In genomic region chrX:119647552-119648420, GRCh38 we compare ENCODE assay signal across 8 cellular contexts. TPM values are rescaled to one million over a fixed set of nuclear protein-coding genes. Genes with fewer than 3 reads are reported as not detected.
DNase-seq lines count a peak whose midpoint lies in the region; ATAC-seq and TF ChIP-seq lines count a peak whose summit lies in the region.

No MANE protein-coding gene starts in this region.

- no peaks in the 10 kb centered on the region for H3K4me1 ChIP-seq in breast epithelium

- no peak for TF ChIP-seq CTCF in breast epithelium (IDR thresholded peaks at IDR 0.05)

- no peaks in the 10 kb centered on the region for H3K9me3 ChIP-seq in breast epithelium

- no peaks in the 10 kb centered on the region for H3K27me3 Mint-ChIP-seq in IgD-negative memory B cell
- H3K27me3 Mint-ChIP-seq in activated naive CD8-positive, alpha-beta T cell treated with anti-CD3 and anti-CD28 coated beads, Interleukin-2, amount 10 ng/mL, durations not matched to agents 7 days and 5 days: no peaks in the 10 kb centered on the region

- H3K4me3 Mint-ChIP-seq in IgD-negative memory B cell: peak overlapping the region; percentile 18 to 84 (median 76)
- no peak overlapping the region for H3K4me3 Mint-ChIP-seq in activated naive CD8-positive, alpha-beta T cell treated with anti-CD3 and anti-CD28 coated beads, Interleukin-2, amount 10 ng/mL, durations not matched to agents 7 days and 5 days

- POLR2A ChIA-PET in activated naive CD8-positive, alpha-beta T cell treated with anti-CD3 and anti-CD28 coated beads, Interleukin-2, amount 10 ng/mL, durations not matched to agents 7 days and 5 days (lab: Charles Lee): interaction anchor here (1.0 to 2.4 kb wide), 2 partner anchors 43 to 45 kb away, joined by 6 read pairs; partner anchors contain the start of gene SEPTIN6

- TF ChIP-seq POLR2A in breast epithelium (IDR thresholded peaks at IDR 0.05): no peak

- no peaks in the 10 kb centered on the region for H3K9me3 Mint-ChIP-seq in IgD-negative memory B cell
- no peaks in the 10 kb centered on the region for H3K9me3 Mint-ChIP-seq in activated naive CD8-positive, alpha-beta T cell treated with anti-CD3 and anti-CD28 coated beads, Interleukin-2, amount 10 ng/mL, durations not matched to agents 7 days and 5 days

- intact Hi-C loops in breast epithelium (cut with DNase I; ENCODE audit: low total_unique reads): no loop called here

- H3K4me1 Mint-ChIP-seq in IgD-negative memory B cell: peaks cover 23 to 27% (median 26%) of the 10 kb centered on the region in 3 donors
- H3K4me1 Mint-ChIP-seq in activated naive CD8-positive, alpha-beta T cell treated with anti-CD3 and anti-CD28 coated beads, Interleukin-2, amount 10 ng/mL, durations not matched to agents 7 days and 5 days: peaks cover 22% of the 10 kb centered on the region

- peak; percentile 89 for ATAC-seq in activated naive CD8-positive, alpha-beta T cell treated with anti-CD3 and anti-CD28 coated beads, Interleukin-2, amount 10 ng/mL, durations not matched to agents 7 days and 5 days (ENCODE audit: low read depth)

- in situ Hi-C loops in KBM-7 (cut with MboI; ENCODE audit: low pct_unique_long_range_greater_than_20kb, low sequenced_read_pairs): no loop called here

- peaks cover 0 to 10% of the 10 kb centered on the region in 2 donors for H3K27me3 ChIP-seq in breast epithelium

- peak; percentile 74 for DNase-seq in activated naive CD4-positive, alpha-beta T cell treated with Interleukin-2 at 50 U/mL for 16 hours
- no peak for DNase-seq in activated naive CD4-positive, alpha-beta T cell (lab: John Stamatoyannopoulos, UW)
- DNase-seq in activated naive CD8-positive, alpha-beta T cell treated with anti-CD3 and anti-CD28 coated beads, Interleukin-2, amount 10 ng/mL, durations not matched to agents 7 days and 5 days: no peak
- no peak for DNase-seq in breast epithelium (ENCODE audit: low spot score in 2 of 2)
- DNase-seq in D341Med (ENCODE audit: low spot score): no peak
- no peak for DNase-seq in KBM-7
- DNase-seq in NCI-H446 (lab: John Stamatoyannopoulos, UW): no peak

- H3K36me3 ChIP-seq in breast epithelium: no peaks in the 10 kb centered on the region

- H3K36me3 Mint-ChIP-seq in IgD-negative memory B cell: peaks cover 8% of the 10 kb centered on the region
- H3K36me3 Mint-ChIP-seq in activated naive CD8-positive, alpha-beta T cell treated with anti-CD3 and anti-CD28 coated beads, Interleukin-2, amount 10 ng/mL, durations not matched to agents 7 days and 5 days: peaks cover 15% of the 10 kb centered on the region

- no peak overlapping the region for H3K4me3 ChIP-seq in breast epithelium

- no peak overlapping the region for H3K27ac ChIP-seq in breast epithelium

- peak overlapping the region; percentile 83 to 96 (median 96) for H3K27ac Mint-ChIP-seq in IgD-negative memory B cell
- peak overlapping the region; percentile 78 for H3K27ac Mint-ChIP-seq in activated naive CD8-positive, alpha-beta T cell treated with anti-CD3 and anti-CD28 coated beads, Interleukin-2, amount 10 ng/mL, durations not matched to agents 7 days and 5 days

RNA-seq across cellular contexts. Expression of gene NKRF, which starts 41.6 kb away (rescaled TPM):
- polyA plus RNA-seq in IgD-negative memory B cell: 7.1 TPM
- total RNA-seq in activated naive CD8-positive, alpha-beta T cell treated with anti-CD3 and anti-CD28 coated beads, Interleukin-2, amount 10 ng/mL, durations not matched to agents 7 days and 5 days: 10 to 100 TPM; 14.3 to 14.4 TPM
- total RNA-seq in breast epithelium: 1 to 10 TPM; 4.8 to 8.5 (median 8.2) TPM

RNA-seq across cellular contexts. Expression of gene SEPTIN6, which starts 45.2 kb away (rescaled TPM):
- polyA plus RNA-seq in IgD-negative memory B cell: 241 TPM
- total RNA-seq in activated naive CD8-positive, alpha-beta T cell treated with anti-CD3 and anti-CD28 coated beads, Interleukin-2, amount 10 ng/mL, durations not matched to agents 7 days and 5 days: 100 to 1,000 TPM; 257 to 274 TPM
- total RNA-seq in breast epithelium: 10 to 100 TPM; 13.1 to 29.2 (median 23.3) TPM

Comparison
In these comparisons a context has a peak if more than half of its experiments do, and no peak if none do; other contexts are left out.
1. RNA of gene SEPTIN6, which starts 45.2 kb away (total RNA-seq): 257 to 274 TPM in activated naive CD8-positive, alpha-beta T cell treated with anti-CD3 and anti-CD28 coated beads, Interleukin-2, amount 10 ng/mL, durations not matched to agents 7 days and 5 days; 13.1 to 29.2 TPM in breast epithelium; every median in the first group is over 4 times any median in the second.